ENCODE assay signal across 15 cellular contexts in the genomic region with DNA sequence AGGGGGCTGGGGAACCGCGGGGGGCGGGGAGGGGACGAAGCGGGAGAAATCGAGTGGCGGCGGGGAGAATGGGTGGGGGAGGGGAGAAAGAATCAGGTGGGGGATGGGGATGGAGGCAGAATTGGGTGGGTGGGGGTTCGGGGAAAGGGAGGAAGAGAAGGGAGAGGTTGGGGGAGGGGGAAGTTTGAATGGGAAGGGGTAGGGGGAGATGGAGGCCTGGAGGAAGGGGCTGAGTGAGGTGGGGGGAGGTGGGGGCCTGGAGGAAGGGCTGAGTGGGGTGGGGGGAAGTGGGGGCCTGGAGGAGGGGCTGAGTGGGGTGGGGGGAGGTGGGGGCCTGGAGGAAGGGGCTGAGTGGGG. TPM values are rescaled to one million over a fixed set of nuclear protein-coding genes. Genes with fewer than 3 reads are reported as not detected.
DNase-seq lines count a peak whose midpoint lies in the region; ATAC-seq and TF ChIP-seq lines count a peak whose summit lies in the region.
"Had no signal": no experiment of that assay in that cellular context is flagged by ENCODE, and none has a peak within 500 bp of the region (broad histone marks: within the 10 kb centered on the region; RNA-seq: fewer than 3 reads in every experiment).

No MANE protein-coding gene starts in this region.

- TF ChIP-seq CTCF in PC-9 (conservative IDR thresholded peaks at IDR 0.05) (no peak), gastrocnemius medialis (IDR thresholded peaks at IDR 0.05 in 4 of 5, conservative IDR thresholded peaks at IDR 0.05 in 1 of 5) (no peak)

- no peak for DNase-seq in PC-9
- DNase-seq in gastrocnemius medialis = no peak
- DNase-seq in AG08395 (ENCODE audit: low spot score) = no peak
- no peak for DNase-seq in NOMO-1 (lab: John Stamatoyannopoulos, UW; ENCODE audit: unreplicated experiment in 2 of 2)
- DNase-seq in NCI-H1092 treated with DMSO at 0.1 percent for 48 hours (lab: John Stamatoyannopoulos, UW) = no peak
- no peak for DNase-seq in NCI-H82 treated with DMSO at 0.1 percent for 48 hours (lab: John Stamatoyannopoulos, UW; ENCODE audit: unreplicated experiment)
- DNase-seq: GF-D8, NCI-H446 had no signal

- no peaks in the 10 kb centered on the region for H3K9me2 ChIP-seq in PC-9 (ENCODE audit: insufficient read depth)

- H3K4me1 ChIP-seq in BLaER1 (peaks cover 39% of the 10 kb centered on the region), PC-9 (replicated peaks; ENCODE audit: insufficient read depth) (no peaks in the 10 kb centered on the region), gastrocnemius medialis (peaks cover 0 to 4% of the 10 kb centered on the region in 2 donors)

- H3K4me3 ChIP-seq in BLaER1 (peak overlapping the region; percentile 92), PC-9 (no peak overlapping the region; the same call in 1 of the 2 replicates), iPS-18c (ENCODE audit: insufficient read depth, low read depth, low read length) (peak overlapping the region; percentile 80; the same call in 1 of the 2 replicates), gastrocnemius medialis (peak overlapping the region in 3 of 4 donors; percentile 56 to 66 (median 62))
- H3K4me3 ChIP-seq: mucosa of descending colon had no signal

- in situ Hi-C loops in gastrocnemius medialis (cut with MboI; ENCODE audit: low sequenced_read_pairs in 4 of 4) = no loop called here

- intact Hi-C loops in PC-9 (cut with micrococcal nuclease; ENCODE audit: unreplicated experiment) = no loop called here
- intact Hi-C loops in gastrocnemius medialis (cut with DNase I; ENCODE audit: low total_unique reads) = no loop called here

- no peak for TF ChIP-seq POLR2A in gastrocnemius medialis (IDR thresholded peaks at IDR 0.05)

- H3K4me2 ChIP-seq in BLaER1 (peak overlapping the region; percentile 95), PC-9 (peak overlapping the region; percentile 26; the same call in 1 of the 2 replicates)

- H3K27ac ChIP-seq in BLaER1 (peak overlapping the region; percentile 87), PC-9 (no peak overlapping the region), gastrocnemius medialis (peak overlapping the region; percentile 3 to 60 (median 50))
- H3K27ac ChIP-seq: C4-2B had no signal

- ATAC-seq in gastrocnemius medialis = no peak

- H3K9ac ChIP-seq in BLaER1 = peak overlapping the region; percentile 95

- H3K36me3 ChIP-seq in BLaER1 (peaks cover 17% of the 10 kb centered on the region), PC-9 (ENCODE audit: low read depth) (no peaks in the 10 kb centered on the region), gastrocnemius medialis (no peaks in the 10 kb centered on the region)

- BruUV-seq in PC-9 (replicated peaks; lab: Mats Ljungman, UMichigan) = no TSS peak

- CTCF ChIA-PET in PC-9 (lab: Charles Lee) = no interaction called here

- no peaks in the 10 kb centered on the region for H3K79me2 ChIP-seq in PC-9 (ENCODE audit: low read depth)

- H4K20me1 ChIP-seq in BLaER1 (peaks cover 31% of the 10 kb centered on the region), PC-9 (ENCODE audit: insufficient read depth) (no peaks in the 10 kb centered on the region)

- POLR2A ChIA-PET in PC-9 (lab: Charles Lee; ENCODE audit: unreplicated experiment) = no interaction called here

- no peak overlapping the region for H2AFZ ChIP-seq in PC-9

- peaks cover 8% of the 10 kb centered on the region for H3K9me3 ChIP-seq in BLaER1
- H3K9me3 ChIP-seq in PC-9 (ENCODE audit: insufficient read depth, low read depth) = no peaks in the 10 kb centered on the region
- H3K9me3 ChIP-seq in iPS-18c (ENCODE audit: control insufficient read depth, insufficient read depth, low read length) = peaks cover 3% of the 10 kb centered on the region
- no peaks in the 10 kb centered on the region for H3K9me3 ChIP-seq in gastrocnemius medialis
- H3K9me3 ChIP-seq: MG63, mucosa of descending colon had no signal

- H3F3A ChIP-seq in PC-9 (ENCODE audit: insufficient read depth, low read depth) = peaks cover 12% of the 10 kb centered on the region; the same call in 1 of the 2 replicates

- H3K27me3 ChIP-seq in BLaER1 = no peaks in the 10 kb centered on the region
- peaks cover 26% of the 10 kb centered on the region; the same call in 1 of the 2 replicates for H3K27me3 ChIP-seq in PC-9 (ENCODE audit: insufficient read depth, low read depth)
- H3K27me3 ChIP-seq in gastrocnemius medialis = peaks cover 7 to 14% (median 9%) of the 10 kb centered on the region in 3 donors
- H3K27me3 ChIP-seq: MG63 had no signal

RNA-seq across cellular contexts. Expression of a gene that starts 0.4 kb away (rescaled TPM):
- total RNA-seq in PC-9 (2021) = 0.60 TPM in 1 of 2 replicates, not detected in the other
- 1 to 10 TPM; 2.2 to 7.7 (median 3.6) TPM for total RNA-seq in gastrocnemius medialis

RNA-seq across cellular contexts. Expression of a gene that starts 19.5 kb away (rescaled TPM):
- not detected in 2 replicates for total RNA-seq in PC-9 (2021)
- total RNA-seq in gastrocnemius medialis = not detected
- total RNA-seq: activated B cell treated with CpG ODN at 0.5 μM for 24 hours, mucosa of descending colon, skeletal muscle tissue had no signal

RNA-seq across cellular contexts. Expression of a gene that starts 33.7 kb away (rescaled TPM):
- 0.53 and 1.3 TPM in 2 replicates for total RNA-seq in PC-9 (2021)
- 1 to 10 TPM in 3 of 4 donors, under 1 TPM in 1; 0.24 to 4.0 (median 1.8) TPM for total RNA-seq in gastrocnemius medialis
